In genomic region chr2:167827352-167828097, GRCh38 we compare ENCODE assay signal across 1 cellular context.
A peak's percentile ranks its signal among the peaks of the same experiment; 100 is the strongest.
TF ChIP-seq lines count a peak whose summit lies in the region.

No MANE protein-coding gene starts in this region.

TF ChIP-seq in HepG2, 621 proteins besides CTCF, POLR2A, EP300 and RAD21 (continued from another document and continues in another):
- TF ChIP-seq, protein P1, sequence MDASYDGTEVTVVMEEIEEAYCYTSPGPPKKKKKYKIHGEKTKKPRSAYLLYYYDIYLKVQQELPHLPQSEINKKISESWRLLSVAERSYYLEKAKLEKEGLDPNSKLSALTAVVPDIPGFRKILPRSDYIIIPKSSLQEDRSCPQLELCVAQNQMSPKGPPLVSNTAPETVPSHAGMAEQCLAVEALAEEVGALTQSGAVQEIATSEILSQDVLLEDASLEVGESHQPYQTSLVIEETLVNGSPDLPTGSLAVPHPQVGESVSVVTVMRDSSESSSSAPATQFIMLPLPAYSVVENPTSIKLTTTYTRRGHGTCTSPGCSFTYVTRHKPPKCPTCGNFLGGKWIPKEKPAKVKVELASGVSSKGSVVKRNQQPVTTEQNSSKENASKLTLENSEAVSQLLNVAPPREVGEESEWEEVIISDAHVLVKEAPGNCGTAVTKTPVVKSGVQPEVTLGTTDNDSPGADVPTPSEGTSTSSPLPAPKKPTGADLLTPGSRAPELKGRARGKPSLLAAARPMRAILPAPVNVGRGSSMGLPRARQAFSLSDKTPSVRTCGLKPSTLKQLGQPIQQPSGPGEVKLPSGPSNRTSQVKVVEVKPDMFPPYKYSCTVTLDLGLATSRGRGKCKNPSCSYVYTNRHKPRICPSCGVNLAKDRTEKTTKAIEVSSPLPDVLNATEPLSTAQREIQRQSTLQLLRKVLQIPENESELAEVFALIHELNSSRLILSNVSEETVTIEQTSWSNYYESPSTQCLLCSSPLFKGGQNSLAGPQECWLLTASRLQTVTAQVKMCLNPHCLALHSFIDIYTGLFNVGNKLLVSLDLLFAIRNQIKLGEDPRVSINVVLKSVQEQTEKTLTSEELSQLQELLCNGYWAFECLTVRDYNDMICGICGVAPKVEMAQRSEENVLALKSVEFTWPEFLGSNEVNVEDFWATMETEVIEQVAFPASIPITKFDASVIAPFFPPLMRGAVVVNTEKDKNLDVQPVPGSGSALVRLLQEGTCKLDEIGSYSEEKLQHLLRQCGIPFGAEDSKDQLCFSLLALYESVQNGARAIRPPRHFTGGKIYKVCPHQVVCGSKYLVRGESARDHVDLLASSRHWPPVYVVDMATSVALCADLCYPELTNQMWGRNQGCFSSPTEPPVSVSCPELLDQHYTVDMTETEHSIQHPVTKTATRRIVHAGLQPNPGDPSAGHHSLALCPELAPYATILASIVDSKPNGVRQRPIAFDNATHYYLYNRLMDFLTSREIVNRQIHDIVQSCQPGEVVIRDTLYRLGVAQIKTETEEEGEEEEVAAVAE (CRISPR knock-in tag; IDR thresholded peaks at IDR 0.05; ENCODE audit: borderline replicate concordance) = no peak; the same call in 1 of the 2 replicates
- TF ChIP-seq TEAD2 (CRISPR knock-in tag; IDR thresholded peaks at IDR 0.05) (no peak), MXD3 (CRISPR knock-in tag; IDR thresholded peaks at IDR 0.05) (peak; percentile 67; the same call in 1 of the 2 replicates), CEBPG (CRISPR knock-in tag; IDR thresholded peaks at IDR 0.05) (peak; percentile 99), ZKSCAN1 (IDR thresholded peaks at IDR 0.05; ENCODE audit: low read length) (peak; percentile 31; the same call in 1 of the 2 replicates), ZKSCAN5 (CRISPR knock-in tag; IDR thresholded peaks at IDR 0.05) (no peak; the same call in 1 of the 2 replicates), ZNF296 (CRISPR knock-in tag; conservative IDR thresholded peaks at IDR 0.05) (0 out of 2 replicates have a peak, but pooled peaks have one; percentile 34), TBP (CRISPR knock-in tag; IDR thresholded peaks at IDR 0.05) (no peak), HOXD1 (CRISPR knock-in tag; IDR thresholded peaks at IDR 0.05) (peak; percentile 86), BORCS8-MEF2B (CRISPR knock-in tag; IDR thresholded peaks at IDR 0.05) (peak; percentile 85; the same call in 1 of the 2 replicates), FIP1L1 (IDR thresholded peaks at IDR 0.05; ENCODE audit: borderline replicate concordance, insufficient read depth, low read depth, low read length) (0 out of 2 replicates have a peak, but pooled peaks have one; percentile 69), MYNN (CRISPR knock-in tag; IDR thresholded peaks at IDR 0.05; ENCODE audit: low read depth) (no peak), ZNF781 (CRISPR knock-in tag; IDR thresholded peaks at IDR 0.05; ENCODE audit: borderline replicate concordance, not compliant biosample characterization) (peak; percentile 78), NFIB (CRISPR knock-in tag; IDR thresholded peaks at IDR 0.05; ENCODE audit: borderline replicate concordance) (no peak), MEIS1 (CRISPR knock-in tag; IDR thresholded peaks at IDR 0.05; ENCODE audit: borderline replicate concordance) (peak; percentile 83; the same call in 1 of the 2 replicates), NR2C2 (CRISPR knock-in tag; IDR thresholded peaks at IDR 0.05; ENCODE audit: borderline replicate concordance) (peak; percentile 78), ZNF703 (CRISPR knock-in tag; IDR thresholded peaks at IDR 0.05; ENCODE audit: borderline replicate concordance) (peak; percentile 92; the same call in 1 of the 2 replicates), KMT2A (CRISPR knock-in tag; IDR thresholded peaks at IDR 0.05) (peak; percentile 71; the same call in 1 of the 2 replicates), ONECUT2 (CRISPR knock-in tag; IDR thresholded peaks at IDR 0.05) (no peak), YY1 (IDR thresholded peaks at IDR 0.05; ENCODE audit: insufficient read depth, insufficient replicate concordance, low read depth, low read length) (peak; percentile 83), ZNF7 (CRISPR knock-in tag; IDR thresholded peaks at IDR 0.05) (no peak), RAD51 (IDR thresholded peaks at IDR 0.05; ENCODE audit: borderline replicate concordance) (no peak), MTERF4 (CRISPR knock-in tag; IDR thresholded peaks at IDR 0.05) (peak; percentile 82; the same call in 1 of the 2 replicates), NFKBIZ (CRISPR knock-in tag; IDR thresholded peaks at IDR 0.05) (peak; percentile 97), IRX3 (CRISPR knock-in tag; IDR thresholded peaks at IDR 0.05; ENCODE audit: borderline replicate concordance, low read depth) (0 out of 2 replicates have a peak, but pooled peaks have one; percentile 12), ZNF589 (CRISPR knock-in tag; conservative IDR thresholded peaks at IDR 0.05) (peak; percentile 92; the same call in 1 of the 2 replicates), ELF3 (CRISPR knock-in tag; IDR thresholded peaks at IDR 0.05) (peak; percentile 89), HNF4G (IDR thresholded peaks at IDR 0.05; ENCODE audit: borderline replicate concordance, low read depth, low read length) (peak; percentile 97), HNF4G (CRISPR knock-in tag; IDR thresholded peaks at IDR 0.05; ENCODE audit: borderline replicate concordance, low read depth) (peak; percentile 97), ZMYM4 (CRISPR knock-in tag; IDR thresholded peaks at IDR 0.05) (peak; percentile 100), PLRG1 (conservative IDR thresholded peaks at IDR 0.05) (no peak), SMC3 (IDR thresholded peaks at IDR 0.05; ENCODE audit: low read length) (peak; percentile 61), TBX3 (IDR thresholded peaks at IDR 0.05; ENCODE audit: borderline replicate concordance) (peak; percentile 64; the same call in 1 of the 2 replicates), BRCA1 (CRISPR knock-in tag; IDR thresholded peaks at IDR 0.05) (peak; percentile 92)
- TF ChIP-seq, protein P2, sequence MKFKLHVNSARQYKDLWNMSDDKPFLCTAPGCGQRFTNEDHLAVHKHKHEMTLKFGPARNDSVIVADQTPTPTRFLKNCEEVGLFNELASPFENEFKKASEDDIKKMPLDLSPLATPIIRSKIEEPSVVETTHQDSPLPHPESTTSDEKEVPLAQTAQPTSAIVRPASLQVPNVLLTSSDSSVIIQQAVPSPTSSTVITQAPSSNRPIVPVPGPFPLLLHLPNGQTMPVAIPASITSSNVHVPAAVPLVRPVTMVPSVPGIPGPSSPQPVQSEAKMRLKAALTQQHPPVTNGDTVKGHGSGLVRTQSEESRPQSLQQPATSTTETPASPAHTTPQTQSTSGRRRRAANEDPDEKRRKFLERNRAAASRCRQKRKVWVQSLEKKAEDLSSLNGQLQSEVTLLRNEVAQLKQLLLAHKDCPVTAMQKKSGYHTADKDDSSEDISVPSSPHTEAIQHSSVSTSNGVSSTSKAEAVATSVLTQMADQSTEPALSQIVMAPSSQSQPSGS (CRISPR knock-in tag; IDR thresholded peaks at IDR 0.05) = peak; percentile 93
- TF ChIP-seq, protein P3, sequence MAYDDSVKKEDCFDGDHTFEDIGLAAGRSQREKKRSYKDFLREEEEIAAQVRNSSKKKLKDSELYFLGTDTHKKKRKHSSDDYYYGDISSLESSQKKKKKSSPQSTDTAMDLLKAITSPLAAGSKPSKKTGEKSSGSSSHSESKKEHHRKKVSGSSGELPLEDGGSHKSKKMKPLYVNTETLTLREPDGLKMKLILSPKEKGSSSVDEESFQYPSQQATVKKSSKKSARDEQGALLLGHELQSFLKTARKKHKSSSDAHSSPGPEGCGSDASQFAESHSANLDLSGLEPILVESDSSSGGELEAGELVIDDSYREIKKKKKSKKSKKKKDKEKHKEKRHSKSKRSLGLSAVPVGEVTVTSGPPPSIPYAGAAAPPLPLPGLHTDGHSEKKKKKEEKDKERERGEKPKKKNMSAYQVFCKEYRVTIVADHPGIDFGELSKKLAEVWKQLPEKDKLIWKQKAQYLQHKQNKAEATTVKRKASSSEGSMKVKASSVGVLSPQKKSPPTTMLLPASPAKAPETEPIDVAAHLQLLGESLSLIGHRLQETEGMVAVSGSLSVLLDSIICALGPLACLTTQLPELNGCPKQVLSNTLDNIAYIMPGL (CRISPR knock-in tag; IDR thresholded peaks at IDR 0.05; ENCODE audit: borderline replicate concordance in 1 of 2, low read depth in 1 of 2) = peak; percentile 75 to 85
- TF ChIP-seq, protein P4, sequence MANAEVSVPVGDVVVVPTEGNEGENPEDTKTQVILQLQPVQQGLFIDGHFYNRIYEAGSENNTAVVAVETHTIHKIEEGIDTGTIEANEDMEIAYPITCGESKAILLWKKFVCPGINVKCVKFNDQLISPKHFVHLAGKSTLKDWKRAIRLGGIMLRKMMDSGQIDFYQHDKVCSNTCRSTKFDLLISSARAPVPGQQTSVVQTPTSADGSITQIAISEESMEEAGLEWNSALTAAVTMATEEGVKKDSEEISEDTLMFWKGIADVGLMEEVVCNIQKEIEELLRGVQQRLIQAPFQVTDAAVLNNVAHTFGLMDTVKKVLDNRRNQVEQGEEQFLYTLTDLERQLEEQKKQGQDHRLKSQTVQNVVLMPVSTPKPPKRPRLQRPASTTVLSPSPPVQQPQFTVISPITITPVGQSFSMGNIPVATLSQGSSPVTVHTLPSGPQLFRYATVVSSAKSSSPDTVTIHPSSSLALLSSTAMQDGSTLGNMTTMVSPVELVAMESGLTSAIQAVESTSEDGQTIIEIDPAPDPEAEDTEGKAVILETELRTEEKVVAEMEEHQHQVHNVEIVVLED (CRISPR knock-in tag; IDR thresholded peaks at IDR 0.05; ENCODE audit: borderline replicate concordance) = peak; percentile 73; the same call in 1 of the 2 replicates
- TF ChIP-seq, protein P5, sequence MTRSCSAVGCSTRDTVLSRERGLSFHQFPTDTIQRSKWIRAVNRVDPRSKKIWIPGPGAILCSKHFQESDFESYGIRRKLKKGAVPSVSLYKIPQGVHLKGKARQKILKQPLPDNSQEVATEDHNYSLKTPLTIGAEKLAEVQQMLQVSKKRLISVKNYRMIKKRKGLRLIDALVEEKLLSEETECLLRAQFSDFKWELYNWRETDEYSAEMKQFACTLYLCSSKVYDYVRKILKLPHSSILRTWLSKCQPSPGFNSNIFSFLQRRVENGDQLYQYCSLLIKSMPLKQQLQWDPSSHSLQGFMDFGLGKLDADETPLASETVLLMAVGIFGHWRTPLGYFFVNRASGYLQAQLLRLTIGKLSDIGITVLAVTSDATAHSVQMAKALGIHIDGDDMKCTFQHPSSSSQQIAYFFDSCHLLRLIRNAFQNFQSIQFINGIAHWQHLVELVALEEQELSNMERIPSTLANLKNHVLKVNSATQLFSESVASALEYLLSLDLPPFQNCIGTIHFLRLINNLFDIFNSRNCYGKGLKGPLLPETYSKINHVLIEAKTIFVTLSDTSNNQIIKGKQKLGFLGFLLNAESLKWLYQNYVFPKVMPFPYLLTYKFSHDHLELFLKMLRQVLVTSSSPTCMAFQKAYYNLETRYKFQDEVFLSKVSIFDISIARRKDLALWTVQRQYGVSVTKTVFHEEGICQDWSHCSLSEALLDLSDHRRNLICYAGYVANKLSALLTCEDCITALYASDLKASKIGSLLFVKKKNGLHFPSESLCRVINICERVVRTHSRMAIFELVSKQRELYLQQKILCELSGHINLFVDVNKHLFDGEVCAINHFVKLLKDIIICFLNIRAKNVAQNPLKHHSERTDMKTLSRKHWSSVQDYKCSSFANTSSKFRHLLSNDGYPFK (CRISPR knock-in tag; IDR thresholded peaks at IDR 0.05; ENCODE audit: borderline replicate concordance) = peak; percentile 84; the same call in 1 of the 2 replicates
- TF ChIP-seq, protein P6, sequence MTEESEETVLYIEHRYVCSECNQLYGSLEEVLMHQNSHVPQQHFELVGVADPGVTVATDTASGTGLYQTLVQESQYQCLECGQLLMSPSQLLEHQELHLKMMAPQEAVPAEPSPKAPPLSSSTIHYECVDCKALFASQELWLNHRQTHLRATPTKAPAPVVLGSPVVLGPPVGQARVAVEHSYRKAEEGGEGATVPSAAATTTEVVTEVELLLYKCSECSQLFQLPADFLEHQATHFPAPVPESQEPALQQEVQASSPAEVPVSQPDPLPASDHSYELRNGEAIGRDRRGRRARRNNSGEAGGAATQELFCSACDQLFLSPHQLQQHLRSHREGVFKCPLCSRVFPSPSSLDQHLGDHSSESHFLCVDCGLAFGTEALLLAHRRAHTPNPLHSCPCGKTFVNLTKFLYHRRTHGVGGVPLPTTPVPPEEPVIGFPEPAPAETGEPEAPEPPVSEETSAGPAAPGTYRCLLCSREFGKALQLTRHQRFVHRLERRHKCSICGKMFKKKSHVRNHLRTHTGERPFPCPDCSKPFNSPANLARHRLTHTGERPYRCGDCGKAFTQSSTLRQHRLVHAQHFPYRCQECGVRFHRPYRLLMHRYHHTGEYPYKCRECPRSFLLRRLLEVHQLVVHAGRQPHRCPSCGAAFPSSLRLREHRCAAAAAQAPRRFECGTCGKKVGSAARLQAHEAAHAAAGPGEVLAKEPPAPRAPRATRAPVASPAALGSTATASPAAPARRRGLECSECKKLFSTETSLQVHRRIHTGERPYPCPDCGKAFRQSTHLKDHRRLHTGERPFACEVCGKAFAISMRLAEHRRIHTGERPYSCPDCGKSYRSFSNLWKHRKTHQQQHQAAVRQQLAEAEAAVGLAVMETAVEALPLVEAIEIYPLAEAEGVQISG (CRISPR knock-in tag; IDR thresholded peaks at IDR 0.05) = peak; percentile 89
- TF ChIP-seq, protein P7, sequence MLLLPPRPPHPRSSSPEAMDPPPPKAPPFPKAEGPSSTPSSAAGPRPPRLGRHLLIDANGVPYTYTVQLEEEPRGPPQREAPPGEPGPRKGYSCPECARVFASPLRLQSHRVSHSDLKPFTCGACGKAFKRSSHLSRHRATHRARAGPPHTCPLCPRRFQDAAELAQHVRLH (CRISPR knock-in tag; IDR thresholded peaks at IDR 0.05; ENCODE audit: borderline replicate concordance, low read depth) = peak; percentile 93; the same call in 1 of the 2 replicates
- TF ChIP-seq, protein P8, sequence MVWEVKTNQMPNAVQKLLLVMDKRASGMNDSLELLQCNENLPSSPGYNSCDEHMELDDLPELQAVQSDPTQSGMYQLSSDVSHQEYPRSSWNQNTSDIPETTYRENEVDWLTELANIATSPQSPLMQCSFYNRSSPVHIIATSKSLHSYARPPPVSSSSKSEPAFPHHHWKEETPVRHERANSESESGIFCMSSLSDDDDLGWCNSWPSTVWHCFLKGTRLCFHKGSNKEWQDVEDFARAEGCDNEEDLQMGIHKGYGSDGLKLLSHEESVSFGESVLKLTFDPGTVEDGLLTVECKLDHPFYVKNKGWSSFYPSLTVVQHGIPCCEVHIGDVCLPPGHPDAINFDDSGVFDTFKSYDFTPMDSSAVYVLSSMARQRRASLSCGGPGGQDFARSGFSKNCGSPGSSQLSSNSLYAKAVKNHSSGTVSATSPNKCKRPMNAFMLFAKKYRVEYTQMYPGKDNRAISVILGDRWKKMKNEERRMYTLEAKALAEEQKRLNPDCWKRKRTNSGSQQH (CRISPR knock-in tag; IDR thresholded peaks at IDR 0.05; ENCODE audit: low read depth) = no peak
